ENCODE assay signal across 16 cellular contexts in genomic region chr11:11072067-11072466, GRCh38.
"Had no signal": no experiment of that assay in that cellular context is flagged by ENCODE, and none has a peak within 500 bp of the region (broad histone marks: within the 10 kb centered on the region; RNA-seq: fewer than 3 reads in every experiment).

No MANE protein-coding gene starts in this region.

- H3K4me3 Mint-ChIP-seq: activated CD4-positive, alpha-beta memory T cell treated with anti-CD3 and anti-CD28 coated beads, Interleukin-2, amount 10 ng/mL, durations not matched to agents 7 days and 5 days; activated CD4-positive, alpha-beta T cell treated with anti-CD3 and anti-CD28 coated beads for 36 hours; activated naive CD8-positive, alpha-beta T cell treated with anti-CD3 and anti-CD28 coated beads, Interleukin-2, amount 10 ng/mL, durations not matched to agents 7 days and 5 days; activated T-cell treated with anti-CD3 and anti-CD28 coated beads, Interleukin-2, amount 50 U/mL, for 72 hours; natural killer cell had no signal

- H3K9me3 ChIP-seq: ascending aorta, gastroesophageal sphincter, right atrium auricular region, thyroid gland had no signal

- H3K4me1 ChIP-seq: ascending aorta, gastroesophageal sphincter, right atrium auricular region had no signal

- H3K27me3 ChIP-seq: ascending aorta, cardiac muscle cell, gastroesophageal sphincter, right atrium auricular region, thyroid gland had no signal

- H3K27me3 Mint-ChIP-seq: activated CD4-positive, alpha-beta memory T cell treated with anti-CD3 and anti-CD28 coated beads, Interleukin-2, amount 10 ng/mL, durations not matched to agents 7 days and 5 days; activated CD4-positive, alpha-beta T cell treated with anti-CD3 and anti-CD28 coated beads for 36 hours had no signal

- H3K27ac Mint-ChIP-seq: activated CD4-positive, alpha-beta memory T cell treated with anti-CD3 and anti-CD28 coated beads, Interleukin-2, amount 10 ng/mL, durations not matched to agents 7 days and 5 days; activated CD4-positive, alpha-beta T cell treated with anti-CD3 and anti-CD28 coated beads for 36 hours; activated naive CD8-positive, alpha-beta T cell treated with anti-CD3 and anti-CD28 coated beads, Interleukin-2, amount 10 ng/mL, durations not matched to agents 7 days and 5 days; activated T-cell treated with anti-CD3 and anti-CD28 coated beads, Interleukin-2, amount 50 U/mL, for 72 hours; natural killer cell had no signal

- H3K36me3 ChIP-seq: ascending aorta, cardiac muscle cell, gastroesophageal sphincter, right atrium auricular region, thyroid gland had no signal

- ATAC-seq: activated CD4-positive, alpha-beta T cell treated with anti-CD3 and anti-CD28 coated beads for 36 hours; activated T-cell treated with anti-CD3 and anti-CD28 coated beads, Interleukin-2, amount 50 U/mL, for 72 hours; gastroesophageal sphincter; left colon; natural killer cell had no signal

- H3K4me3 ChIP-seq: ascending aorta, cardiac muscle cell, gastroesophageal sphincter, right atrium auricular region, skin epidermis, thyroid gland had no signal

- H3K27ac ChIP-seq: ascending aorta, cardiac muscle cell, gastroesophageal sphincter, right atrium auricular region, skin epidermis, thyroid gland, VCaP had no signal

- H3K36me3 Mint-ChIP-seq: activated naive CD8-positive, alpha-beta T cell treated with anti-CD3 and anti-CD28 coated beads, Interleukin-2, amount 10 ng/mL, durations not matched to agents 7 days and 5 days; natural killer cell had no signal

- DNase-seq: activated CD4-positive, alpha-beta memory T cell treated with anti-CD3 and anti-CD28 coated beads, Interleukin-2, amount 10 ng/mL, durations not matched to agents 7 days and 5 days; activated CD4-positive, alpha-beta T cell treated with anti-CD3 and anti-CD28 coated beads for 36 hours; activated CD8-positive, alpha-beta memory T cell treated with anti-CD3 and anti-CD28 coated beads, Interleukin-2, amount 50 U/mL, for 4 hours; activated gamma-delta T cell treated with Interleukin-2 at 50 U/mL for 16 hours; activated naive CD8-positive, alpha-beta T cell treated with anti-CD3 and anti-CD28 coated beads, Interleukin-2, amount 10 ng/mL, durations not matched to agents 7 days and 5 days; activated T-cell treated with anti-CD3 and anti-CD28 coated beads, Interleukin-2, amount 50 U/mL, for 72 hours; left colon; natural killer cell; posterior cingulate gyrus; thyroid gland had no signal

- H3K4me1 Mint-ChIP-seq: activated naive CD8-positive, alpha-beta T cell treated with anti-CD3 and anti-CD28 coated beads, Interleukin-2, amount 10 ng/mL, durations not matched to agents 7 days and 5 days; natural killer cell had no signal

- H3K9me3 Mint-ChIP-seq: activated CD4-positive, alpha-beta memory T cell treated with anti-CD3 and anti-CD28 coated beads, Interleukin-2, amount 10 ng/mL, durations not matched to agents 7 days and 5 days; activated naive CD8-positive, alpha-beta T cell treated with anti-CD3 and anti-CD28 coated beads, Interleukin-2, amount 10 ng/mL, durations not matched to agents 7 days and 5 days; activated T-cell treated with anti-CD3 and anti-CD28 coated beads, Interleukin-2, amount 50 U/mL, for 72 hours; natural killer cell had no signal
